10 cellular contexts compared by ENCODE assay signal in genomic region chr12:113136128-113136989, GRCh38. TPM values are rescaled to one million over a fixed set of nuclear protein-coding genes. Genes with fewer than 3 reads are reported as not detected.
A peak's percentile ranks its signal among the peaks of the same experiment; 100 is the strongest.
DNase-seq lines count a peak whose midpoint lies in the region; ATAC-seq and TF ChIP-seq lines count a peak whose summit lies in the region.
"Had no signal": no experiment of that assay in that cellular context is flagged by ENCODE, and none has a peak within 500 bp of the region (broad histone marks: within the 10 kb centered on the region; RNA-seq: fewer than 3 reads in every experiment).

No MANE protein-coding gene starts in this region.

- peak overlapping the region; percentile 84 for H2AFZ ChIP-seq in parathyroid adenoma

- TF ChIP-seq CTCF in activated B cell treated with CpG ODN at 0.5 μM for 24 hours (IDR thresholded peaks at IDR 0.05): no peak
- no peak for TF ChIP-seq CTCF in colonic mucosa (IDR thresholded peaks at IDR 0.05)
- no peak for TF ChIP-seq CTCF in parathyroid adenoma (IDR thresholded peaks at IDR 0.05)
- no peak for TF ChIP-seq CTCF in HFFc6 (IDR thresholded peaks at IDR 0.05)

- H3K4me3 Mint-ChIP-seq in activated B cell treated with CpG ODN at 0.5 μM for 24 hours: peak overlapping the region; percentile 77
- H3K4me3 Mint-ChIP-seq in HFFc6: no peak overlapping the region

- H3K4me1 ChIP-seq in colonic mucosa (peaks cover 7% of the 10 kb centered on the region), parathyroid adenoma (peaks cover 65% of the 10 kb centered on the region)
- H3K4me1 ChIP-seq: SJSA1 had no signal

- CTCF ChIA-PET in activated B cell treated with CpG ODN at 0.5 μM for 24 hours (lab: Charles Lee): interaction anchor here (3.9 kb wide), 1 partner anchor 17 kb away, joined by 11 read pairs; no protein-coding TSS in a partner anchor

- no peaks in the 10 kb centered on the region for H3K36me3 Mint-ChIP-seq in activated B cell treated with CpG ODN at 0.5 μM for 24 hours (ENCODE audit: low read depth)
- H3K36me3 Mint-ChIP-seq in HFFc6 (ENCODE audit: low read depth): no peaks in the 10 kb centered on the region

- peak overlapping the region; percentile 62 for H3K4me2 ChIP-seq in parathyroid adenoma (ENCODE audit: low read length)

- H3K4me1 Mint-ChIP-seq in activated B cell treated with CpG ODN at 0.5 μM for 24 hours (peaks cover 27% of the 10 kb centered on the region), HFFc6 (ENCODE audit: low read depth) (no peaks in the 10 kb centered on the region)

- ATAC-seq in activated B cell treated with CpG ODN at 0.5 μM for 24 hours (ENCODE audit: low read depth): peak; percentile 72

- intact Hi-C loops in activated B cell treated with CpG ODN at 0.5 μM for 24 hours (cut with micrococcal nuclease): no loop called here
- intact Hi-C loops in colonic mucosa (cut with DNase I): no loop called here

- H3K27ac Mint-ChIP-seq in activated B cell treated with CpG ODN at 0.5 μM for 24 hours: peak overlapping the region; percentile 80
- no peak overlapping the region for H3K27ac Mint-ChIP-seq in HFFc6

- H3K27me3 ChIP-seq in colonic mucosa (no peaks in the 10 kb centered on the region), parathyroid adenoma (ENCODE audit: control insufficient read depth, insufficient read depth, low read length) (no peaks in the 10 kb centered on the region)
- H3K27me3 ChIP-seq: SJSA1 had no signal

- H3K9me3 Mint-ChIP-seq in activated B cell treated with CpG ODN at 0.5 μM for 24 hours (no peaks in the 10 kb centered on the region), HFFc6 (no peaks in the 10 kb centered on the region)

- H3K27ac ChIP-seq in colonic mucosa (peak overlapping the region; percentile 68), parathyroid adenoma (peak overlapping the region; percentile 96)
- H3K27ac ChIP-seq: neutrophil, SJSA1 had no signal

- POLR2A ChIA-PET in activated B cell treated with CpG ODN at 0.5 μM for 24 hours (lab: Charles Lee): interaction anchor here (0.8 to 1.0 kb wide), 2 partner anchors 11 to 34 kb away, joined by 3 read pairs; no protein-coding TSS in a partner anchor

- H3K9me3 ChIP-seq in colonic mucosa (no peaks in the 10 kb centered on the region), parathyroid adenoma (ENCODE audit: control insufficient read depth, low read length) (no peaks in the 10 kb centered on the region)
- H3K9me3 ChIP-seq: neutrophil, SJSA1 had no signal

- peaks cover 11% of the 10 kb centered on the region for H3K27me3 Mint-ChIP-seq in activated B cell treated with CpG ODN at 0.5 μM for 24 hours
- peaks cover 22% of the 10 kb centered on the region for H3K27me3 Mint-ChIP-seq in HFFc6 (ENCODE audit: insufficient read depth)

- no peaks in the 10 kb centered on the region for H3K36me3 ChIP-seq in colonic mucosa
- H3K36me3 ChIP-seq in parathyroid adenoma (ENCODE audit: control insufficient read depth, insufficient read depth, low read length): no peaks in the 10 kb centered on the region
- H3K36me3 ChIP-seq: neutrophil, SJSA1 had no signal

- peak; percentile 16 for DNase-seq in DMS153 (lab: John Stamatoyannopoulos, UW)
- no peak for DNase-seq in DMS153 treated with DMSO at 0.1 percent for 48 hours (lab: John Stamatoyannopoulos, UW; ENCODE audit: unreplicated experiment)
- DNase-seq in activated B cell treated with CpG ODN at 0.5 μM for 24 hours: peak; percentile 40
- DNase-seq in colonic mucosa: peak; percentile 67
- no peak for DNase-seq in foreskin melanocyte
- DNase-seq in HFFc6: no peak
- DNase-seq in DMS114 treated with DMSO at 0.1 percent for 48 hours (lab: John Stamatoyannopoulos, UW; ENCODE audit: unreplicated experiment): no peak

- H3K79me2 ChIP-seq in parathyroid adenoma: peaks cover 34% of the 10 kb centered on the region

- peak overlapping the region; percentile 22 to 39 for H3K9ac ChIP-seq in colonic mucosa (ENCODE audit: low read depth in 2 of 2, low read length in 2 of 2)
- H3K9ac ChIP-seq in parathyroid adenoma: no peak overlapping the region

- H3K4me3 ChIP-seq in colonic mucosa: peak overlapping the region; percentile 53
- H3K4me3 ChIP-seq in parathyroid adenoma (ENCODE audit: low read depth, low read length): peak overlapping the region; percentile 86
- H3K4me3 ChIP-seq: SJSA1 had no signal

RNA-seq across cellular contexts. Expression of gene RASAL1, which starts 0.8 kb away (rescaled TPM):
- 4.9 and 7.1 TPM in 2 replicates for total RNA-seq in activated B cell treated with CpG ODN at 0.5 μM for 24 hours
- 10 to 100 TPM in 1 of 2 donors, 1 to 10 TPM in 1; 9.0 to 10.2 TPM for total RNA-seq in colonic mucosa
- not detected for total RNA-seq in HFFc6 (2021; fragmentation: NEBNext Ultra II Directional; extraction: Animal tissue kit (Norgen Biotek cat#: 25700))
- total RNA-seq: SJSA1 had no signal

RNA-seq across cellular contexts. Expression of gene CFAP73, which starts 13.2 kb away (rescaled TPM):
- total RNA-seq in activated B cell treated with CpG ODN at 0.5 μM for 24 hours (0.88 and 1.1 TPM in 2 replicates), colonic mucosa (under 1 TPM in 1 of 2 donors, not detected in 1; 0.20 TPM)
- total RNA-seq in HFFc6 (2021; fragmentation: NEBNext Ultra II Directional; extraction: Animal tissue kit (Norgen Biotek cat#: 25700)): under 1 TPM in 1 of 6 experiments, not detected in 5; 0.17 TPM
- total RNA-seq: SJSA1 had no signal

RNA-seq across cellular contexts. Expression of gene DDX54, which starts 48.9 kb away (rescaled TPM):
- total RNA-seq in activated B cell treated with CpG ODN at 0.5 μM for 24 hours: 115 TPM in 2 replicates
- 10 to 100 TPM; 54.8 to 98.3 TPM for total RNA-seq in colonic mucosa
- total RNA-seq in HFFc6 (2021; fragmentation: NEBNext Ultra II Directional; extraction: Animal tissue kit (Norgen Biotek cat#: 25700)): 10 to 100 TPM; 60.1 to 71.0 (median 61.9) TPM

RNA-seq across cellular contexts. Expression of gene RITA1, which starts 49.2 kb away (rescaled TPM):
- total RNA-seq in activated B cell treated with CpG ODN at 0.5 μM for 24 hours (15.5 and 18.2 TPM in 2 replicates), colonic mucosa (10 to 100 TPM; 13.9 to 26.9 TPM)
- total RNA-seq in HFFc6 (2021; fragmentation: NEBNext Ultra II Directional; extraction: Animal tissue kit (Norgen Biotek cat#: 25700)): 10 to 100 TPM; 18.0 to 20.9 (median 18.7) TPM

Comparison
In these comparisons a context has a peak if more than half of its experiments do, and no peak if none do; other contexts are left out.
1. DNase-seq: peak in DMS153 (single experiment), activated B cell treated with CpG ODN at 0.5 μM for 24 hours (single experiment) and colonic mucosa (single experiment); none in DMS153 treated with DMSO at 0.1 percent for 48 hours (single experiment), foreskin melanocyte (single experiment), HFFc6 (single experiment) and DMS114 treated with DMSO at 0.1 percent for 48 hours (single experiment).